Comparison of ENCODE assay signal across 1 cellular context in genomic region chr9:136697821-136698526, GRCh38.
TF ChIP-seq lines count a peak whose summit lies in the region.

No MANE protein-coding gene starts in this region.

TF ChIP-seq in HepG2, 621 proteins besides CTCF, POLR2A, EP300 and RAD21 (continued from another document and continues in another):
- no peak for TF ChIP-seq LRRFIP1 (CRISPR knock-in tag; conservative IDR thresholded peaks at IDR 0.05)
- peak; percentile 20; the same call in 1 of the 2 replicates for TF ChIP-seq TCF7 (IDR thresholded peaks at IDR 0.05; ENCODE audit: low read depth)
- no peak for TF ChIP-seq SP1 (IDR thresholded peaks at IDR 0.05)
- TF ChIP-seq SP1 (CRISPR knock-in tag; IDR thresholded peaks at IDR 0.05): no peak
- TF ChIP-seq ZNF101 (CRISPR knock-in tag; IDR thresholded peaks at IDR 0.05; ENCODE audit: borderline replicate concordance, low read depth): no peak
- no peak for TF ChIP-seq HOXD1 (CRISPR knock-in tag; IDR thresholded peaks at IDR 0.05)
- TF ChIP-seq CAMTA2 (CRISPR knock-in tag; IDR thresholded peaks at IDR 0.05; ENCODE audit: borderline replicate concordance): no peak
- TF ChIP-seq ZNF10 (CRISPR knock-in tag; IDR thresholded peaks at IDR 0.05; ENCODE audit: borderline replicate concordance, low read depth): no peak
- TF ChIP-seq PHF5A (CRISPR knock-in tag; IDR thresholded peaks at IDR 0.05; ENCODE audit: low read depth, unreplicated experiment): no peak
- no peak for TF ChIP-seq ZNF17 (CRISPR knock-in tag; IDR thresholded peaks at IDR 0.05)
- TF ChIP-seq SNAPC4 (CRISPR knock-in tag; IDR thresholded peaks at IDR 0.05): no peak
- peak; percentile 72; the same call in 1 of the 2 replicates for TF ChIP-seq ETV5 (CRISPR knock-in tag; IDR thresholded peaks at IDR 0.05; ENCODE audit: borderline replicate concordance)
- TF ChIP-seq ZNF280B (CRISPR knock-in tag; IDR thresholded peaks at IDR 0.05; ENCODE audit: borderline replicate concordance): no peak
- TF ChIP-seq PCBP2 (optimal IDR thresholded peaks at IDR 0.05; ENCODE audit: low read depth, low read length, poor library complexity, severe bottlenecking): no peak
- peak; percentile 47; the same call in 1 of the 2 replicates for TF ChIP-seq ZNF687 (CRISPR knock-in tag; IDR thresholded peaks at IDR 0.05)
- no peak for TF ChIP-seq AKNA (CRISPR knock-in tag; IDR thresholded peaks at IDR 0.05; ENCODE audit: borderline replicate concordance)
- no peak for TF ChIP-seq PRMT3 (CRISPR knock-in tag; IDR thresholded peaks at IDR 0.05; ENCODE audit: borderline replicate concordance, low read depth)
- TF ChIP-seq ZNF292 (CRISPR knock-in tag; IDR thresholded peaks at IDR 0.05; ENCODE audit: borderline replicate concordance, low read depth): no peak
- no peak for TF ChIP-seq SMARCC2 (IDR thresholded peaks at IDR 0.05)
- TF ChIP-seq ZNF639 (CRISPR knock-in tag; conservative IDR thresholded peaks at IDR 0.05): 0 out of 2 replicates have a peak, but pooled peaks have one; percentile 32
- TF ChIP-seq REST (IDR thresholded peaks at IDR 0.05; ENCODE audit: borderline replicate concordance in 1 of 2, low read depth in 1 of 2, low read length in 2 of 2): peak in 1 of 2 experiments; percentile 38; a peak in 1 of 4 replicates
- TF ChIP-seq ZBTB25 (CRISPR knock-in tag; IDR thresholded peaks at IDR 0.05): 0 out of 2 replicates have a peak, but pooled peaks have one; percentile 34
- no peak for TF ChIP-seq ZNF83 (CRISPR knock-in tag; IDR thresholded peaks at IDR 0.05; ENCODE audit: borderline replicate concordance)
- TF ChIP-seq HNRNPLL (IDR thresholded peaks at IDR 0.05; ENCODE audit: low read depth, low read length, poor library complexity, severe bottlenecking): no peak
- no peak for TF ChIP-seq ATF7 (IDR thresholded peaks at IDR 0.05)
- TF ChIP-seq ATF7 (CRISPR knock-in tag; IDR thresholded peaks at IDR 0.05): no peak; the same call in 1 of the 2 replicates
- no peak for TF ChIP-seq MZF1 (CRISPR knock-in tag; IDR thresholded peaks at IDR 0.05; ENCODE audit: borderline replicate concordance)
- TF ChIP-seq GFI1 (CRISPR knock-in tag; IDR thresholded peaks at IDR 0.05; ENCODE audit: borderline replicate concordance): no peak
- TF ChIP-seq TARDBP (CRISPR knock-in tag; IDR thresholded peaks at IDR 0.05): peak; percentile 35; the same call in 1 of the 2 replicates
